ENCODE assay signal across 20 cellular contexts in genomic region chr6:166573456-166574216, GRCh38. TPM values are rescaled to one million over a fixed set of nuclear protein-coding genes. Genes with fewer than 3 reads are reported as not detected.
DNase-seq lines count a peak whose midpoint lies in the region; ATAC-seq, FAIRE-seq and TF ChIP-seq lines count a peak whose summit lies in the region.
"Had no signal": no experiment of that assay in that cellular context is flagged by ENCODE, and none has a peak within 500 bp of the region (broad histone marks: within the 10 kb centered on the region; RNA-seq: fewer than 3 reads in every experiment).

No MANE protein-coding gene starts in this region.

- H3K27ac Mint-ChIP-seq in WTC11, result peak overlapping the region; percentile 82
- H3K27ac Mint-ChIP-seq: CD4-positive, alpha-beta T cell had no signal

- H3K79me2 ChIP-seq in HepG2 (ENCODE audit: insufficient read depth, low read length), result no peaks in the 10 kb centered on the region

- H3K27me3 ChIP-seq in HepG2 (ENCODE audit: control insufficient read depth in 1 of 2, insufficient read depth in 2 of 2, low read length in 2 of 2) (peaks cover 4 to 57% of the 10 kb centered on the region in 2 experiments; a peak in 4 of 5 replicates), thyroid gland (no peaks in the 10 kb centered on the region)
- H3K27me3 ChIP-seq: Peyer's patch had no signal

- H3K9ac ChIP-seq in HepG2 (ENCODE audit: insufficient read depth, low read depth, low read length), result no peak overlapping the region
- H3K9ac ChIP-seq: GM23248, SK-N-SH had no signal

- no peak overlapping the region for H3K4me3 Mint-ChIP-seq in WTC11
- H3K4me3 Mint-ChIP-seq: CD4-positive, alpha-beta T cell had no signal

- CTCF ChIA-PET in WTC11 (lab: Charles Lee) (interaction anchor here (1.4 to 1.8 kb wide), 5 partner anchors 22 to 201 kb away, joined by 4 to 8 read pairs (median 5); no protein-coding TSS in a partner anchor), HepG2 (lab: Yijun Ruan, JAX; ENCODE audit: low intra/inter-chr PET ratio, low total read pairs) (no interaction called here)

- TF ChIP-seq CTCF in WTC11 (IDR thresholded peaks at IDR 0.05), result no peak
- no peak for TF ChIP-seq CTCF in HepG2 (CRISPR knock-in tag; IDR thresholded peaks at IDR 0.05)
- no peak for TF ChIP-seq CTCF in thyroid gland (IDR thresholded peaks at IDR 0.05)

- no peak overlapping the region for H3K4me2 ChIP-seq in HepG2 (ENCODE audit: low read depth, low read length)
- H3K4me2 ChIP-seq: SK-N-SH had no signal

- H3K36me3 ChIP-seq in HepG2 (replicated peaks in 1 of 2; ENCODE audit: control insufficient read depth in 1 of 2, insufficient read depth in 2 of 2, low read length in 2 of 2) (no peaks in the 10 kb centered on the region), thyroid gland (no peaks in the 10 kb centered on the region)
- H3K36me3 ChIP-seq: Peyer's patch had no signal

- H3K27ac ChIP-seq in HepG2 (ENCODE audit: extremely low read length, insufficient read depth, low read length), result no peak overlapping the region
- H3K27ac ChIP-seq in thyroid gland, result peak overlapping the region in 2 of 3 donors; percentile 92 to 94
- H3K27ac ChIP-seq: GM23248 had no signal

- peaks cover 5% of the 10 kb centered on the region; the same call in 1 of the 2 replicates for H3K27me3 Mint-ChIP-seq in WTC11 (ENCODE audit: low read depth)
- H3K27me3 Mint-ChIP-seq: CD4-positive, alpha-beta T cell had no signal

- peaks cover 42% of the 10 kb centered on the region for H3K4me1 Mint-ChIP-seq in WTC11

- no peak for TF ChIP-seq POLR2A in HepG2 (IDR thresholded peaks at IDR 0.05; ENCODE audit: insufficient read depth in 1 of 2, low read depth in 2 of 2, low read length in 2 of 2)
- TF ChIP-seq POLR2A in thyroid gland (IDR thresholded peaks at IDR 0.05), result no peak

- no peaks in the 10 kb centered on the region for H4K20me1 ChIP-seq in HepG2 (ENCODE audit: insufficient read depth, low read length)

- no peak for TF ChIP-seq RAD21 in HepG2 (CRISPR knock-in tag; IDR thresholded peaks at IDR 0.05)

- intact Hi-C loops in HepG2 (cut with micrococcal nuclease; ENCODE audit: unreplicated experiment) (no loop called here), thyroid gland (cut with DNase I) (no loop called here)

- in situ Hi-C loops in HepG2 (cut with HindIII; ENCODE audit: extremely low pct_ligation_motif_present, low pct_unique_long_range_greater_than_20kb), result no loop called here
- in situ Hi-C loops in ACHN (cut with HindIII; ENCODE audit: low pct_ligation_motif_present, low pct_unique_long_range_greater_than_20kb, low sequenced_read_pairs), result no loop called here

- FAIRE-seq in HepG2 (lab: Jason Lieb, UNC), result no peak
- FAIRE-seq: GM12878, K562 had no signal

- POLR2A ChIA-PET in WTC11 (lab: Charles Lee) (interaction anchor here (1.4 to 1.6 kb wide), 2 partner anchors 18 to 30 kb away, joined by 3 read pairs; no protein-coding TSS in a partner anchor), HepG2 (lab: Yijun Ruan, JAX) (no interaction called here)

- H3K9me3 Mint-ChIP-seq in WTC11, result peaks cover 37% of the 10 kb centered on the region

- TF ChIP-seq EP300 in HepG2 (IDR thresholded peaks at IDR 0.05; ENCODE audit: low read depth in 2 of 2, low read length in 2 of 2) (no peak), HepG2 (CRISPR knock-in tag; IDR thresholded peaks at IDR 0.05; ENCODE audit: borderline replicate concordance) (no peak)

- ATAC-seq in WTC11 (peak; percentile 17), HepG2 (peak; percentile 29; the same call in 2 of the 3 replicates)
- ATAC-seq: GM12878 had no signal

- H3K4me3 ChIP-seq in HepG2 (replicated peaks in 1 of 3; ENCODE audit: insufficient read depth in 1 of 3, low read depth in 2 of 3, low read length in 3 of 3) (no peak overlapping the region), thyroid gland (replicated peaks in 1 of 3) (no peak overlapping the region)
- H3K4me3 ChIP-seq: GM12878, GM23248, K562, Peyer's patch had no signal

- DNase-seq in ELF-1 (ENCODE audit: low read depth, low spot score) (peak; percentile 32), WTC11 (ENCODE audit: low spot score) (no peak), HepG2 (ENCODE audit: low spot score) (no peak), thyroid gland (peak in 1 of 2 donors; percentile 13), COLO668 (lab: John Stamatoyannopoulos, UW; ENCODE audit: unreplicated experiment) (no peak), ACHN (no peak)
- DNase-seq in activated CD4-positive, alpha-beta T cell treated with anti-CD3 and anti-CD28 coated beads for 1 hour, result no peak
- DNase-seq: Calu3; CD4-positive, alpha-beta T cell; DND-41; GDM1; GM23248; NCI-H1436 treated with DMSO at 0.1 percent for 48 hours; NCI-H2081; NCI-H524; Peyer's patch; Right ventricle myocardium superior; SK-N-SH had no signal

- no TSS peak for BruUV-seq in HepG2 (replicated peaks; lab: Mats Ljungman, UMichigan)

- no peaks in the 10 kb centered on the region for H3K9me3 ChIP-seq in HepG2 (ENCODE audit: low read length)
- no peaks in the 10 kb centered on the region for H3K9me3 ChIP-seq in thyroid gland
- H3K9me3 ChIP-seq: Peyer's patch, SK-N-SH had no signal

- peaks cover 37% of the 10 kb centered on the region for H3K36me3 Mint-ChIP-seq in WTC11

- WGBS in HepG2 (ENCODE audit: low lambda C conversion rate), result 26% methylated on average over 19 of the region's 19 CpGs
- 78 to 81% methylated on average over 18 to 19 of the region's 19 CpGs for WGBS in thyroid gland, 2 donors

- H3K4me1 ChIP-seq in HepG2 (ENCODE audit: insufficient read depth, low read length), result no peaks in the 10 kb centered on the region
- H3K4me1 ChIP-seq in thyroid gland, result peaks cover 24 to 35% of the 10 kb centered on the region in 2 donors

- H2AFZ ChIP-seq in HepG2 (ENCODE audit: low read length), result no peak overlapping the region
- H2AFZ ChIP-seq: GM23248 had no signal

TF ChIP-seq in HepG2, 621 proteins besides CTCF, POLR2A, EP300 and RAD21 (continues in another document):
- no peak for TF ChIP-seq CBX2 (IDR thresholded peaks at IDR 0.05; ENCODE audit: low read depth, low read length)
- TF ChIP-seq CBX2 (CRISPR knock-in tag; IDR thresholded peaks at IDR 0.05; ENCODE audit: low read depth), result no peak
- TF ChIP-seq ZIK1 (CRISPR knock-in tag; IDR thresholded peaks at IDR 0.05; ENCODE audit: borderline replicate concordance, low read depth), result no peak
- no peak for TF ChIP-seq RAD51 (IDR thresholded peaks at IDR 0.05; ENCODE audit: borderline replicate concordance)
- no peak for TF ChIP-seq JARID2 (CRISPR knock-in tag; IDR thresholded peaks at IDR 0.05; ENCODE audit: insufficient replicate concordance)
- TF ChIP-seq ZNF563 (CRISPR knock-in tag; IDR thresholded peaks at IDR 0.05), result no peak

RNA-seq across cellular contexts. Expression of gene RAMACL, which starts 12.8 kb away (rescaled TPM):
- total RNA-seq in WTC11 (2021) (0.30 to 0.79 TPM (median 0.53 TPM) in 3 replicates), HepG2 (2016; rRNA removed; fragmentation: Illumina TruSeq; extraction: Trizol) (0.09 TPM in 1 of 2 replicates, not detected in the other), thyroid gland (10 to 100 TPM in 1 of 4 donors, 1 to 10 TPM in 3; 3.7 to 13.4 (median 9.0) TPM)
- not detected in 2 replicates for total RNA-seq in HepG2 (2016; cell fraction: cytosol; rRNA removed; fragmentation: Illumina TruSeq; extraction: Trizol; ENCODE audit: low read depth)
- 0.09 and 0.15 TPM in 2 replicates for total RNA-seq in HepG2 (2016; cell fraction: insoluble cytoplasmic fraction; rRNA removed; fragmentation: Illumina TruSeq; extraction: Trizol)
- not detected in 2 replicates for total RNA-seq in HepG2 (2016; cell fraction: membrane; rRNA removed; fragmentation: Illumina TruSeq; extraction: Trizol)
- not detected in 2 replicates for total RNA-seq in HepG2 (2016; cell fraction: nucleus; rRNA removed; fragmentation: Illumina TruSeq; extraction: Trizol)
- 0.14 and 0.29 TPM in 2 replicates for polyA plus RNA-seq in HepG2 (2011; rRNA removed)
- polyA plus RNA-seq in HepG2 (2011; cell fraction: cytosol; rRNA removed), result 0.03 and 0.18 TPM in 2 replicates
- 0.09 TPM in 1 of 2 replicates, not detected in the other for polyA plus RNA-seq in HepG2 (2011; cell fraction: nucleus; rRNA removed)
- 0.19 and 0.84 TPM in 2 replicates for polyA plus RNA-seq in HepG2 (2012)
- polyA plus RNA-seq in HepG2 (2016; cell fraction: cytosol; fragmentation: Illumina TruSeq; extraction: Trizol; ENCODE audit: low read depth), result not detected in 2 replicates
- 0.15 and 0.32 TPM in 2 replicates for polyA plus RNA-seq in HepG2 (2016; cell fraction: insoluble cytoplasmic fraction; fragmentation: Illumina TruSeq; extraction: Trizol; ENCODE audit: low read depth)
- not detected in 2 replicates for polyA plus RNA-seq in HepG2 (2016; cell fraction: membrane; fragmentation: Illumina TruSeq; extraction: Trizol; ENCODE audit: low read depth)
- not detected in 2 replicates for polyA plus RNA-seq in HepG2 (2016; cell fraction: nucleus; fragmentation: Illumina TruSeq; extraction: Trizol; ENCODE audit: insufficient read depth, low read depth)
- 0.16 and 0.40 TPM in 2 replicates for polyA minus RNA-seq in HepG2 (2011; rRNA and poly(A)+ RNA removed; ENCODE audit: low replicate concordance)
- 0.26 TPM in 1 of 2 replicates, not detected in the other for polyA minus RNA-seq in HepG2 (2011; cell fraction: cytosol; rRNA and poly(A)+ RNA removed)
- polyA minus RNA-seq in HepG2 (2011; cell fraction: nucleus; rRNA and poly(A)+ RNA removed), result 1.0 and 1.2 TPM in 2 replicates

RNA-seq across cellular contexts. Expression of gene RPS6KA2, which starts 53.4 kb away (rescaled TPM):
- total RNA-seq in WTC11 (2021) (19.2 to 24.2 TPM (median 20.3 TPM) in 3 replicates), HepG2 (2016; rRNA removed; fragmentation: Illumina TruSeq; extraction: Trizol) (0.03 and 0.22 TPM in 2 replicates), thyroid gland (100 to 1,000 TPM in 1 of 4 donors, 10 to 100 TPM in 3; 64.9 to 101 (median 81.6) TPM)
- not detected in 2 replicates for total RNA-seq in HepG2 (2016; cell fraction: cytosol; rRNA removed; fragmentation: Illumina TruSeq; extraction: Trizol; ENCODE audit: low read depth)
- 0.13 and 0.28 TPM in 2 replicates for total RNA-seq in HepG2 (2016; cell fraction: insoluble cytoplasmic fraction; rRNA removed; fragmentation: Illumina TruSeq; extraction: Trizol)
- total RNA-seq in HepG2 (2016; cell fraction: membrane; rRNA removed; fragmentation: Illumina TruSeq; extraction: Trizol), result 0.21 TPM in 1 of 2 replicates, not detected in the other
- 0.25 and 1.5 TPM in 2 replicates for total RNA-seq in HepG2 (2016; cell fraction: nucleus; rRNA removed; fragmentation: Illumina TruSeq; extraction: Trizol)
- polyA plus RNA-seq in HepG2 (2011; rRNA removed), result 0.38 and 0.47 TPM in 2 replicates
- 0.15 and 0.16 TPM in 2 replicates for polyA plus RNA-seq in HepG2 (2011; cell fraction: cytosol; rRNA removed)
- 1.7 and 2.2 TPM in 2 replicates for polyA plus RNA-seq in HepG2 (2011; cell fraction: nucleus; rRNA removed)
- polyA plus RNA-seq in HepG2 (2012), result 0.43 and 0.91 TPM in 2 replicates
- 0.02 and 0.09 TPM in 2 replicates for polyA plus RNA-seq in HepG2 (2016; cell fraction: cytosol; fragmentation: Illumina TruSeq; extraction: Trizol; ENCODE audit: low read depth)
- 0.05 TPM in 1 of 2 replicates, not detected in the other for polyA plus RNA-seq in HepG2 (2016; cell fraction: insoluble cytoplasmic fraction; fragmentation: Illumina TruSeq; extraction: Trizol; ENCODE audit: low read depth)
- 0.13 and 0.49 TPM in 2 replicates for polyA plus RNA-seq in HepG2 (2016; cell fraction: membrane; fragmentation: Illumina TruSeq; extraction: Trizol; ENCODE audit: low read depth)
- polyA plus RNA-seq in HepG2 (2016; cell fraction: nucleus; fragmentation: Illumina TruSeq; extraction: Trizol; ENCODE audit: insufficient read depth, low read depth), result 0.79 and 1.1 TPM in 2 replicates
- polyA minus RNA-seq in HepG2 (2011; rRNA and poly(A)+ RNA removed; ENCODE audit: low replicate concordance), result 0.80 TPM in 1 of 2 replicates, not detected in the other
- polyA minus RNA-seq in HepG2 (2011; cell fraction: cytosol; rRNA and poly(A)+ RNA removed), result not detected in 2 replicates
- 3.1 and 5.0 TPM in 2 replicates for polyA minus RNA-seq in HepG2 (2011; cell fraction: nucleus; rRNA and poly(A)+ RNA removed)
